Comparison of ENCODE assay signal across 15 cellular contexts in the genomic region with DNA sequence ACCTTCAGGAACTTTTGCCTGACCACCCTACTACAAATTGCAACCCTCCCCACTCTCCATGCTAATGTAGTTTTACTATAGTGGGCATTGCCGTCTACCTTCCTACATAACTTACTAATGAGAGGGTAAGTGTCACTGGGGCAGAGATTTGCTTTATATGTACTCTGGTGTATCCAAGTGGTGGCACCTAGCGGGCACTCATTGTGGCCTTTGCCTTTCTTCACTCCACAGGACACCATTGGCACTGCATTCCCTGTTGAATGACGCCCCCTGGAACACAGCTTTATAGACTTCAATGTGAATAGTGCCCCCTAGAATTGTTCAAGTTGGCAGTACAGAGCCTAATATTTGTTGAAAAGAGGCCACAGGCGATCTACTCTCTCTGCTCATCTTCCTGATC.
"Had no signal": no experiment of that assay in that cellular context is flagged by ENCODE, and none has a peak within 500 bp of the region (broad histone marks: within the 10 kb centered on the region; RNA-seq: fewer than 3 reads in every experiment).

No MANE protein-coding gene starts in this region.

- DNase-seq: activated CD4-positive, alpha-beta memory T cell treated with anti-CD3 and anti-CD28 coated beads, Interleukin-2, amount 10 ng/mL, durations not matched to agents 7 days and 5 days; activated gamma-delta T cell treated with Interleukin-2 at 50 U/mL for 16 hours; activated naive CD8-positive, alpha-beta T cell treated with anti-CD3 and anti-CD28 coated beads, Interleukin-2, amount 10 ng/mL, durations not matched to agents 7 days and 5 days; activated T-cell treated with anti-CD3 and anti-CD28 coated beads, Interleukin-2, amount 50 U/mL, for 72 hours; anterior cingulate cortex; hippocampal formation; left cardiac atrium; natural killer cell; nucleus accumbens; stimulated activated CD4-positive, alpha-beta T cell treated with anti-CD3 and anti-CD28 coated beads, Interleukin-4, amount 100 ng/mL, for 24 hours; T-helper 9 cell; testis had no signal

- H3K4me1 Mint-ChIP-seq: activated CD4-positive, alpha-beta memory T cell treated with anti-CD3 and anti-CD28 coated beads, Interleukin-2, amount 10 ng/mL, durations not matched to agents 7 days and 5 days; activated naive CD8-positive, alpha-beta T cell treated with anti-CD3 and anti-CD28 coated beads, Interleukin-2, amount 10 ng/mL, durations not matched to agents 7 days and 5 days; natural killer cell had no signal

- H3K27me3 ChIP-seq: testis had no signal

- ATAC-seq: activated T-cell treated with anti-CD3 and anti-CD28 coated beads, Interleukin-2, amount 50 U/mL, for 72 hours; left cardiac atrium; natural killer cell had no signal

- H3K27ac Mint-ChIP-seq: activated CD4-positive, alpha-beta memory T cell treated with anti-CD3 and anti-CD28 coated beads, Interleukin-2, amount 10 ng/mL, durations not matched to agents 7 days and 5 days; activated naive CD8-positive, alpha-beta T cell treated with anti-CD3 and anti-CD28 coated beads, Interleukin-2, amount 10 ng/mL, durations not matched to agents 7 days and 5 days; activated T-cell treated with anti-CD3 and anti-CD28 coated beads, Interleukin-2, amount 50 U/mL, for 72 hours; natural killer cell; stimulated activated naive CD8-positive, alpha-beta T cell treated with anti-CD3 and anti-CD28 coated beads, Interleukin-15, Interleukin-2, amounts not matched to agents 100 ng/mL and 50 ng/mL, for 24 hours had no signal

- H3K27ac ChIP-seq: breast epithelium, testis had no signal

- H3K4me3 Mint-ChIP-seq: activated CD4-positive, alpha-beta memory T cell treated with anti-CD3 and anti-CD28 coated beads, Interleukin-2, amount 10 ng/mL, durations not matched to agents 7 days and 5 days; activated naive CD8-positive, alpha-beta T cell treated with anti-CD3 and anti-CD28 coated beads, Interleukin-2, amount 10 ng/mL, durations not matched to agents 7 days and 5 days; activated T-cell treated with anti-CD3 and anti-CD28 coated beads, Interleukin-2, amount 50 U/mL, for 72 hours; natural killer cell; stimulated activated naive CD8-positive, alpha-beta T cell treated with anti-CD3 and anti-CD28 coated beads, Interleukin-15, Interleukin-2, amounts not matched to agents 100 ng/mL and 50 ng/mL, for 24 hours had no signal

- H3K36me3 Mint-ChIP-seq: activated naive CD8-positive, alpha-beta T cell treated with anti-CD3 and anti-CD28 coated beads, Interleukin-2, amount 10 ng/mL, durations not matched to agents 7 days and 5 days; natural killer cell had no signal

- H3K4me3 ChIP-seq: breast epithelium, mucosa of descending colon, testis had no signal

- H3K9me3 ChIP-seq: breast epithelium, mucosa of descending colon, testis had no signal

- H3K9me3 Mint-ChIP-seq: activated CD4-positive, alpha-beta memory T cell treated with anti-CD3 and anti-CD28 coated beads, Interleukin-2, amount 10 ng/mL, durations not matched to agents 7 days and 5 days; activated naive CD8-positive, alpha-beta T cell treated with anti-CD3 and anti-CD28 coated beads, Interleukin-2, amount 10 ng/mL, durations not matched to agents 7 days and 5 days; activated T-cell treated with anti-CD3 and anti-CD28 coated beads, Interleukin-2, amount 50 U/mL, for 72 hours; natural killer cell; stimulated activated naive CD8-positive, alpha-beta T cell treated with anti-CD3 and anti-CD28 coated beads, Interleukin-15, Interleukin-2, amounts not matched to agents 100 ng/mL and 50 ng/mL, for 24 hours had no signal

- H3K36me3 ChIP-seq: breast epithelium had no signal

- H3K27me3 Mint-ChIP-seq: activated CD4-positive, alpha-beta memory T cell treated with anti-CD3 and anti-CD28 coated beads, Interleukin-2, amount 10 ng/mL, durations not matched to agents 7 days and 5 days; stimulated activated naive CD8-positive, alpha-beta T cell treated with anti-CD3 and anti-CD28 coated beads, Interleukin-15, Interleukin-2, amounts not matched to agents 100 ng/mL and 50 ng/mL, for 24 hours had no signal

- H3K4me1 ChIP-seq: breast epithelium, testis had no signal
